14 cellular contexts compared by ENCODE assay signal in genomic region chr6:17278289-17279061, GRCh38. TPM values are rescaled to one million over a fixed set of nuclear protein-coding genes. Genes with fewer than 3 reads are reported as not detected.
DNase-seq lines count a peak whose midpoint lies in the region; ATAC-seq and TF ChIP-seq lines count a peak whose summit lies in the region.
"Had no signal": no experiment of that assay in that cellular context is flagged by ENCODE, and none has a peak within 500 bp of the region (broad histone marks: within the 10 kb centered on the region; RNA-seq: fewer than 3 reads in every experiment).

No MANE protein-coding gene starts in this region.

- CTCF ChIA-PET in PC-9 (lab: Charles Lee): no interaction called here

- H3K4me3 ChIP-seq in PC-9 (no peak overlapping the region), esophagus (ENCODE audit: low read depth in 1 of 2, low read length in 2 of 2) (no peak overlapping the region), psoas muscle (peak overlapping the region; percentile 93)
- H3K4me3 ChIP-seq: GM23338, Peyer's patch had no signal

- no peaks in the 10 kb centered on the region for H3K79me2 ChIP-seq in PC-9 (ENCODE audit: low read depth)

- no peaks in the 10 kb centered on the region for H3K27me3 ChIP-seq in PC-9 (ENCODE audit: insufficient read depth, low read depth)
- H3K27me3 ChIP-seq in esophagus (ENCODE audit: control insufficient read depth in 1 of 2, insufficient read depth in 2 of 2, low read length in 2 of 2): peaks cover 0 to 6% of the 10 kb centered on the region in 2 donors
- H3K27me3 ChIP-seq in psoas muscle (ENCODE audit: insufficient read depth in 3 of 3, low read length in 2 of 3): no peaks in the 10 kb centered on the region

- 51 to 60% methylated on average over 10 of the region's 10 CpGs for WGBS in esophagus, 2 donors
- 31 to 53% (median 36%) methylated on average over 10 of the region's 10 CpGs for WGBS in psoas muscle, 3 donors

- TF ChIP-seq CTCF in PC-9 (conservative IDR thresholded peaks at IDR 0.05) (no peak), psoas muscle (IDR thresholded peaks at IDR 0.05) (no peak)

- H3K4me1 ChIP-seq in PC-9 (replicated peaks; ENCODE audit: insufficient read depth) (peaks cover 21% of the 10 kb centered on the region), esophagus (ENCODE audit: control insufficient read depth in 2 of 2, insufficient read depth in 2 of 2, low read length in 1 of 2) (no peaks in the 10 kb centered on the region), psoas muscle (peaks cover 13% of the 10 kb centered on the region)

- H3K27ac ChIP-seq in PC-9 (peak overlapping the region; percentile 49), esophagus (ENCODE audit: low read depth in 2 of 2, low read length in 1 of 2) (peak overlapping the region; percentile 33 to 70), psoas muscle (peak overlapping the region; percentile 98)

- peaks cover 5% of the 10 kb centered on the region; the same call in 1 of the 2 replicates for H3F3A ChIP-seq in PC-9 (ENCODE audit: insufficient read depth, low read depth)

- intact Hi-C loops in PC-9 (cut with micrococcal nuclease; ENCODE audit: unreplicated experiment): loop anchor here (1.0 to 10.0 kb wide), 3 partner anchors 114 to 304 kb away; no protein-coding TSS in a partner anchor
- intact Hi-C loops in psoas muscle (cut with DNase I): loop anchor here in 1 of 2 donors (5.0 kb wide), 1 partner anchor 106 kb away; no protein-coding TSS in a partner anchor

- peak; percentile 70 for DNase-seq in Daoy (ENCODE audit: low read depth)
- peak; percentile 37 to 70 for DNase-seq in PC-9
- DNase-seq in psoas muscle: no peak
- no peak for DNase-seq in activated CD4-positive, alpha-beta T cell treated with anti-CD3 and anti-CD28 coated beads, Interleukin-2, amount 50 U/mL, for 4 hours
- no peak for DNase-seq in activated gamma-delta T cell (lab: John Stamatoyannopoulos, UW)
- DNase-seq in amygdala (lab: John Stamatoyannopoulos, UW): no peak
- DNase-seq in activated T-cell treated with anti-CD3 and anti-CD28 coated beads, Interleukin-2, amount 50 U/mL, for 48 hours: no peak
- DNase-seq: activated CD4-positive, alpha-beta T cell treated with anti-CD3 and anti-CD28 coated beads, Interleukin-2, amount 10 ng/mL, durations not matched to agents 7 days and 5 days; activated naive CD4-positive, alpha-beta T cell treated with anti-CD3 and anti-CD28 coated beads, Interleukin-2, amount 50 U/mL, for 16 hours; DMS153; NCI-H2081 treated with DMSO at 0.1 percent for 48 hours; Peyer's patch had no signal

- H3K9me3 ChIP-seq in PC-9 (ENCODE audit: insufficient read depth, low read depth) (no peaks in the 10 kb centered on the region), esophagus (ENCODE audit: control insufficient read depth in 2 of 2, insufficient read depth in 1 of 2, low read depth in 1 of 2, low read length in 1 of 2) (no peaks in the 10 kb centered on the region), psoas muscle (no peaks in the 10 kb centered on the region)
- H3K9me3 ChIP-seq: Peyer's patch had no signal

- BruUV-seq in PC-9 (replicated peaks; lab: Mats Ljungman, UMichigan): TSS peak; percentile 57

- no peaks in the 10 kb centered on the region for H3K9me2 ChIP-seq in PC-9 (ENCODE audit: insufficient read depth)

- H2AFZ ChIP-seq in PC-9: peak overlapping the region; percentile 69
- H2AFZ ChIP-seq: GM23338 had no signal

- POLR2A ChIA-PET in PC-9 (lab: Charles Lee; ENCODE audit: unreplicated experiment): interaction anchor here (0.5 to 0.6 kb wide), 3 partner anchors 225 to 517 kb away, joined by 8 to 42 read pairs (median 10); partner anchors contain the start of gene ATXN1

- H3K4me2 ChIP-seq in PC-9: peak overlapping the region; percentile 51
- H3K4me2 ChIP-seq: GM23338 had no signal

- no peaks in the 10 kb centered on the region for H4K20me1 ChIP-seq in PC-9 (ENCODE audit: insufficient read depth)

- no peak for ATAC-seq in psoas muscle
- ATAC-seq: GM23338 had no signal

- H3K36me3 ChIP-seq in PC-9 (ENCODE audit: low read depth): no peaks in the 10 kb centered on the region
- no peaks in the 10 kb centered on the region for H3K36me3 ChIP-seq in esophagus (ENCODE audit: control insufficient read depth in 2 of 2, insufficient read depth in 2 of 2, low read length in 1 of 2)
- peaks cover 0 to 19% of the 10 kb centered on the region in 2 donors for H3K36me3 ChIP-seq in psoas muscle (ENCODE audit: insufficient read depth in 1 of 2, low read depth in 1 of 2)
- H3K36me3 ChIP-seq: Peyer's patch had no signal

RNA-seq across cellular contexts. Expression of gene RBM24, which starts 2.7 kb away (rescaled TPM):
- 7.9 and 12.5 TPM in 2 replicates for total RNA-seq in Daoy (2014; rRNA removed; shearing (Covaris generic))
- total RNA-seq in PC-9 (2021) (0.72 and 0.85 TPM in 2 replicates), psoas muscle (100 to 1,000 TPM; 135 to 248 (median 222) TPM)
- polyA plus RNA-seq in esophagus (1 to 10 TPM in 1 of 2 donors, under 1 TPM in 1; 0.51 to 1.3 TPM), psoas muscle (100 to 1,000 TPM; 148 to 215 (median 214) TPM)
- total RNA-seq: activated CD4-positive, alpha-beta T cell treated with anti-CD3 and anti-CD28 coated beads, Interleukin-2, amount 10 ng/mL, durations not matched to agents 7 days and 5 days had no signal

Comparison
In these comparisons a context has a peak if more than half of its experiments do, and no peak if none do; other contexts are left out.
1. DNase-seq: peak in Daoy (single experiment) and PC-9 (2 of 2); none in psoas muscle (0 of 2), activated CD4-positive, alpha-beta T cell treated with anti-CD3 and anti-CD28 coated beads, Interleukin-2, amount 50 U/mL, for 4 hours (0 of 2), activated gamma-delta T cell (single experiment), amygdala (0 of 56) and activated T-cell treated with anti-CD3 and anti-CD28 coated beads, Interleukin-2, amount 50 U/mL, for 48 hours (0 of 2).
2. RNA of gene RBM24, which starts 2.7 kb away (total RNA-seq): 135 to 248 TPM in psoas muscle; 7.9 to 12.5 TPM in Daoy and 0.72 to 0.85 TPM in PC-9; every median in the first group is over 10 times any median in the second.
3. Peak in every context shown above with its lines, with median percentiles within 50 percentile points of each other: H3K27ac ChIP-seq.